ENCODE assay signal across 10 cellular contexts in genomic region chr15:78070049-78070698, GRCh38. TPM values are rescaled to one million over a fixed set of nuclear protein-coding genes. Genes with fewer than 3 reads are reported as not detected.
DNase-seq lines count a peak whose midpoint lies in the region; ATAC-seq and TF ChIP-seq lines count a peak whose summit lies in the region.
"Had no signal": no experiment of that assay in that cellular context is flagged by ENCODE, and none has a peak within 500 bp of the region (broad histone marks: within the 10 kb centered on the region; RNA-seq: fewer than 3 reads in every experiment).

No MANE protein-coding gene starts in this region.

- peaks cover 26% of the 10 kb centered on the region for H3K4me1 Mint-ChIP-seq in central memory CD8-positive, alpha-beta T cell

- H3K36me3 Mint-ChIP-seq in central memory CD8-positive, alpha-beta T cell (ENCODE audit: insufficient read depth): peaks cover 9% of the 10 kb centered on the region

- H3K27me3 Mint-ChIP-seq in central memory CD8-positive, alpha-beta T cell: no peaks in the 10 kb centered on the region

- peak overlapping the region; percentile 96 for H3K27ac ChIP-seq in Panc1 (ENCODE audit: low read length)
- H3K27ac ChIP-seq in skeletal muscle tissue (ENCODE audit: low read depth, low read length): peak overlapping the region; percentile 78

- H3K9me3 ChIP-seq in Panc1 (ENCODE audit: control insufficient read depth, insufficient read depth, low read depth, low read length) (no peaks in the 10 kb centered on the region), skeletal muscle tissue (ENCODE audit: control insufficient read depth in 3 of 3, low read length in 3 of 3) (no peaks in the 10 kb centered on the region)

- H3K9me3 Mint-ChIP-seq in central memory CD8-positive, alpha-beta T cell: no peaks in the 10 kb centered on the region

- peaks cover 88% of the 10 kb centered on the region for H3K4me1 ChIP-seq in Panc1 (ENCODE audit: control insufficient read depth, insufficient read depth, low read length)
- peaks cover 57 to 74% (median 68%) of the 10 kb centered on the region in 3 donors for H3K4me1 ChIP-seq in skeletal muscle tissue (ENCODE audit: control insufficient read depth in 3 of 3, insufficient read depth in 3 of 3, low read length in 3 of 3)

- BruUV-seq in Panc1 (replicated peaks; lab: Mats Ljungman, UMichigan): no TSS peak

- DNase-seq in GF-D8 (lab: John Stamatoyannopoulos, UW): peak; percentile 54
- DNase-seq in Panc1 (ENCODE audit: low read depth, low spot score): no peak
- DNase-seq in central memory CD8-positive, alpha-beta T cell (ENCODE audit: low spot score in 2 of 2): no peak
- no peak for DNase-seq in HEK293T (ENCODE audit: extremely low spot score)
- DNase-seq in kidney glomerular epithelial cell (lab: John Stamatoyannopoulos, UW): no peak
- DNase-seq in retina: no peak
- DNase-seq: NCI-H1417 treated with DMSO at 0.1 percent for 48 hours had no signal

- POLR2A ChIA-PET in Panc1 (lab: Charles Lee) (interaction anchor here (1.3 kb wide), 1 partner anchor 229 kb away, joined by 3 read pairs; the partner anchor contains the start of gene SKIC8), HEK293T (lab: Yijun Ruan, JAX) (no interaction called here)

- H3K9ac ChIP-seq in skeletal muscle tissue (ENCODE audit: low read depth in 1 of 3, low read length in 3 of 3): no peak overlapping the region

- CTCF ChIA-PET in Panc1 (lab: Charles Lee) (interaction anchor here (0.7 to 1.0 kb wide), 2 partner anchors 36 to 171 kb away, joined by 3 read pairs; no protein-coding TSS in a partner anchor), HEK293T (lab: Yijun Ruan, JAX) (interaction anchor here (0.9 to 1.0 kb wide), 2 partner anchors 38 to 51 kb away, joined by 3 to 5 read pairs; no protein-coding TSS in a partner anchor)

- H3K4me3 ChIP-seq in Panc1 (ENCODE audit: low read depth in 2 of 2, low read length in 2 of 2) (no peak overlapping the region), skeletal muscle tissue (ENCODE audit: low read length in 3 of 3) (no peak overlapping the region)
- H3K4me3 ChIP-seq: lung had no signal

- H3K4me3 Mint-ChIP-seq in central memory CD8-positive, alpha-beta T cell: no peak overlapping the region

- ATAC-seq in Panc1 (no peak), HG02759 (IDR thresholded peaks at IDR 0.05; ENCODE audit: unreplicated experiment) (no peak)
- peak; percentile 31 for ATAC-seq in central memory CD8-positive, alpha-beta T cell (replicated peaks; ENCODE audit: extremely low read depth, poor library complexity, severe bottlenecking)

- intact Hi-C loops in Panc1 (cut with micrococcal nuclease; ENCODE audit: unreplicated experiment): no loop called here

- H3K27ac Mint-ChIP-seq in central memory CD8-positive, alpha-beta T cell (ENCODE audit: low read depth): no peak overlapping the region

- in situ Hi-C loops in Panc1 (cut with HindIII; ENCODE audit: low pct_unique_long_range_greater_than_20kb, low sequenced_read_pairs): no loop called here

- H3K27me3 ChIP-seq in Panc1 (ENCODE audit: control insufficient read depth, insufficient read depth, low read length) (no peaks in the 10 kb centered on the region), skeletal muscle tissue (ENCODE audit: control insufficient read depth in 3 of 3, insufficient read depth in 3 of 3, low read length in 3 of 3) (no peaks in the 10 kb centered on the region)

- TF ChIP-seq CTCF in Panc1 (IDR thresholded peaks at IDR 0.05): no peak

- H3K36me3 ChIP-seq in Panc1 (ENCODE audit: control insufficient read depth, insufficient read depth, low read length): no peaks in the 10 kb centered on the region
- H3K36me3 ChIP-seq in skeletal muscle tissue (ENCODE audit: control insufficient read depth in 3 of 3, insufficient read depth in 3 of 3, low read length in 3 of 3): no peaks in the 10 kb centered on the region

TF ChIP-seq in HEK293T, 16 proteins besides CTCF, POLR2A, EP300 and RAD21:
- TF ChIP-seq HDGF (IDR thresholded peaks at IDR 0.05; ENCODE audit: borderline replicate concordance) (no peak), SUZ12 (IDR thresholded peaks at IDR 0.05) (no peak), TARDBP (IDR thresholded peaks at IDR 0.05) (no peak), FOXA1 (IDR thresholded peaks at IDR 0.05) (no peak), PKNOX1 (IDR thresholded peaks at IDR 0.05) (no peak), LEF1 (IDR thresholded peaks at IDR 0.05; ENCODE audit: borderline replicate concordance) (no peak), BHLHE40 (IDR thresholded peaks at IDR 0.05; ENCODE audit: borderline replicate concordance) (no peak), FOXM1 (IDR thresholded peaks at IDR 0.05; ENCODE audit: borderline replicate concordance) (no peak), ELF4 (IDR thresholded peaks at IDR 0.05) (no peak), NFRKB (IDR thresholded peaks at IDR 0.05) (no peak), CTBP1 (IDR thresholded peaks at IDR 0.05; ENCODE audit: borderline replicate concordance) (no peak), ZNF384 (IDR thresholded peaks at IDR 0.05) (no peak), FOXK2 (IDR thresholded peaks at IDR 0.05) (no peak), L3MBTL2 (conservative IDR thresholded peaks at IDR 0.05) (no peak), SP1 (IDR thresholded peaks at IDR 0.05) (no peak), ARNT (IDR thresholded peaks at IDR 0.05) (no peak)

RNA-seq across cellular contexts. Expression of gene TBC1D2B, which starts 7.3 kb away (rescaled TPM):
- total RNA-seq in Panc1 (2021; ENCODE audit: unreplicated experiment): 59.3 TPM
- polyA plus RNA-seq in Panc1 (2012; ENCODE audit: insufficient read length): 45.7 TPM
- 30.3 TPM for total RNA-seq in skeletal muscle tissue

RNA-seq across cellular contexts. Expression of gene SH2D7, which starts 22.2 kb away (rescaled TPM):
- total RNA-seq in Panc1 (2021; ENCODE audit: unreplicated experiment) (not detected), skeletal muscle tissue (not detected)
- 0.38 TPM for polyA plus RNA-seq in Panc1 (2012; ENCODE audit: insufficient read length)
